8 cellular contexts compared by ENCODE assay signal in genomic region chr5:424259-425110, GRCh38. TPM values are rescaled to one million over a fixed set of nuclear protein-coding genes. Genes with fewer than 3 reads are reported as not detected.
DNase-seq lines count a peak whose midpoint lies in the region; ATAC-seq and TF ChIP-seq lines count a peak whose summit lies in the region.

No MANE protein-coding gene starts in this region.

- H3K4me1 Mint-ChIP-seq in activated B cell treated with CpG ODN at 0.5 μM for 24 hours, result peaks cover 16% of the 10 kb centered on the region

- ATAC-seq in HG03095 (IDR thresholded peaks at IDR 0.05; ENCODE audit: unreplicated experiment) (peak; percentile 84), activated B cell treated with CpG ODN at 0.5 μM for 24 hours (ENCODE audit: low read depth) (peak; percentile 80)

- H3K27ac Mint-ChIP-seq in activated B cell treated with CpG ODN at 0.5 μM for 24 hours, result peak overlapping the region; percentile 37

- DNase-seq in CD1c-positive myeloid dendritic cell (ENCODE audit: extremely low spot score) (peak; percentile 79), GM19240 (ENCODE audit: insufficient read length, low spot score) (peak; percentile 86), activated B cell treated with CpG ODN at 0.5 μM for 24 hours (peak; percentile 17), NCI-H1105 (lab: John Stamatoyannopoulos, UW) (no peak), midbrain (lab: John Stamatoyannopoulos, UW) (no peak), amniotic stem cell (lab: John Stamatoyannopoulos, UW) (no peak), NCI-H524 treated with DMSO at 0.1 percent for 48 hours (lab: John Stamatoyannopoulos, UW) (no peak)

- H3K36me3 Mint-ChIP-seq in activated B cell treated with CpG ODN at 0.5 μM for 24 hours (ENCODE audit: low read depth), result no peaks in the 10 kb centered on the region

- intact Hi-C loops in activated B cell treated with CpG ODN at 0.5 μM for 24 hours (cut with micrococcal nuclease), result loop anchor here (1.0 to 2.0 kb wide), 3 partner anchors 18 to 107 kb away; partner anchors contain the start of gene EXOC3

- no peak overlapping the region for H3K4me3 Mint-ChIP-seq in activated B cell treated with CpG ODN at 0.5 μM for 24 hours

- POLR2A ChIA-PET in activated B cell treated with CpG ODN at 0.5 μM for 24 hours (lab: Charles Lee), result interaction anchor here (0.6 to 1.7 kb wide), 8 partner anchors 21 to 153 kb away, joined by 3 to 8 read pairs (median 4); partner anchors contain the start of gene PDCD6

- CTCF ChIA-PET in activated B cell treated with CpG ODN at 0.5 μM for 24 hours (lab: Charles Lee), result interaction anchor here (2.2 to 2.7 kb wide), 2 partner anchors 107 to 236 kb away, joined by 12 to 34 read pairs; no protein-coding TSS in a partner anchor

- no peaks in the 10 kb centered on the region for H3K9me3 Mint-ChIP-seq in activated B cell treated with CpG ODN at 0.5 μM for 24 hours

- no peak for TF ChIP-seq CTCF in activated B cell treated with CpG ODN at 0.5 μM for 24 hours (IDR thresholded peaks at IDR 0.05)

- H3K27me3 Mint-ChIP-seq in activated B cell treated with CpG ODN at 0.5 μM for 24 hours, result peaks cover 3% of the 10 kb centered on the region

RNA-seq across cellular contexts. Expression of gene EXOC3, which starts 18.5 kb away (rescaled TPM):
- total RNA-seq in activated B cell treated with CpG ODN at 0.5 μM for 24 hours, result 75.9 and 79.6 TPM in 2 replicates

Comparison
In these comparisons a context has a peak if more than half of its experiments do, and no peak if none do; other contexts are left out.
1. DNase-seq: peak in CD1c-positive myeloid dendritic cell (single experiment), GM19240 (single experiment) and activated B cell treated with CpG ODN at 0.5 μM for 24 hours (single experiment); none in NCI-H1105 (single experiment), midbrain (single experiment), amniotic stem cell (single experiment) and NCI-H524 treated with DMSO at 0.1 percent for 48 hours (single experiment).